1 cellular context compared by ENCODE assay signal in genomic region chr10:116690356-116691078, GRCh38.
TF ChIP-seq lines count a peak whose summit lies in the region.

No MANE protein-coding gene starts in this region.

TF ChIP-seq in H1, 55 proteins besides CTCF, POLR2A, EP300 and RAD21 (continued from another document):
- no peak for TF ChIP-seq SAP30 (IDR thresholded peaks at IDR 0.05; ENCODE audit: insufficient read depth, insufficient replicate concordance, low read length)
TF ChIP-seq in H1: peak in this region for 0.
